In the genomic region with DNA sequence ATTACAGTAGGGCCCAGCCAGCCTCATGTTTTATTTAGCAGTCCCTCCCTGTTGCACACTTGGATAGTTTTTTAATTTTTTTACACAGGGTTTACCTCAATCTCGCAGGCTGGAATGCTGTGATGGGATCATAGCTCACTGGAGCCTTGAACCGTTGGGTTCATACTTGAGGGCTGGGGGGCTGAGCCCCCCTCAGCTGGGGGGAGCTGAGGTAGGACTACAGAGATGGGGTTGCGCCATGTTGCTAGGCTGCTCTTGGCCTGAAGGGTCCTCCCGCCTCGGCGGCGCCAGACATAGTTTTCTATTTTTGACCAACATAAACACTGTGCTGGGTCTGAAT, we compare ENCODE assay signal across 8 cellular contexts.
DNase-seq lines count a peak whose midpoint lies in the region; ATAC-seq and TF ChIP-seq lines count a peak whose summit lies in the region.
"Not testable (repeated sequence)": the region's sequence is repeated elsewhere in the genome, so short reads cannot be mapped to it uniquely, and the experiment has no call there.

No MANE protein-coding gene starts in this region.

- H2AFZ ChIP-seq in ACC112 (ENCODE audit: low read length, unreplicated experiment): peak overlapping the region; percentile 12

- H3K27ac ChIP-seq in ACC112 (ENCODE audit: low read depth, low read length): peak overlapping the region; percentile 79
- peak overlapping the region; percentile 89 for H3K27ac ChIP-seq in endodermal cell (ENCODE audit: low read depth, low read length)
- H3K27ac ChIP-seq in rectal smooth muscle tissue (ENCODE audit: low read depth, low read length): peak overlapping the region; percentile 95

- H3K4me1 ChIP-seq in ACC112 (ENCODE audit: control insufficient read depth, insufficient read depth, low read length, unreplicated experiment); endodermal cell (ENCODE audit: control insufficient read depth, insufficient read depth, low read length); rectal smooth muscle tissue (ENCODE audit: control insufficient read depth, insufficient read depth, low read length): not testable (repeated sequence)

- H3K27me3 ChIP-seq in ACC112 (ENCODE audit: insufficient read depth, low read length); endodermal cell (ENCODE audit: control insufficient read depth, insufficient read depth, low read length, poor library complexity, severe bottlenecking); kidney epithelial cell (ENCODE audit: control insufficient read depth, insufficient read depth, low read length); rectal smooth muscle tissue (ENCODE audit: control insufficient read depth, insufficient read depth, low read length): not testable (repeated sequence)

- H3K9me3 ChIP-seq in endodermal cell (ENCODE audit: control insufficient read depth, low read length): not testable (repeated sequence)

- not testable (repeated sequence) for H3K9me3 Mint-ChIP-seq in IgD-negative memory B cell; activated T-cell treated with anti-CD3 and anti-CD28 coated beads, Interleukin-2, amount 50 U/mL, for 24 hours; endodermal cell

- not testable (repeated sequence) for DNase-seq in activated T-cell treated with anti-CD3 and anti-CD28 coated beads, Interleukin-2, amount 50 U/mL, for 24 hours; endodermal cell; kidney epithelial cell (ENCODE audit: low read depth)

- WGBS in endodermal cell (ENCODE audit: insufficient coverage in 1 of 2, insufficient read length in 1 of 2), 2 experiments: 0 to 22% methylated on average over 3 to 7 of the region's 7 CpGs

- H3K27ac Mint-ChIP-seq in IgD-negative memory B cell: peak overlapping the region; percentile 97 to 100 (median 98)
- peak overlapping the region; percentile 99 for H3K27ac Mint-ChIP-seq in activated T-cell treated with anti-CD3 and anti-CD28 coated beads, Interleukin-2, amount 50 U/mL, for 24 hours
- H3K27ac Mint-ChIP-seq in endodermal cell: peak overlapping the region; percentile 99

- H3K4me3 Mint-ChIP-seq in IgD-negative memory B cell (peak overlapping the region; percentile 91 to 98 (median 95)), endodermal cell (peak overlapping the region; percentile 83)
- peak overlapping the region; percentile 90 for H3K4me3 Mint-ChIP-seq in activated T-cell treated with anti-CD3 and anti-CD28 coated beads, Interleukin-2, amount 50 U/mL, for 24 hours

- TF ChIP-seq CTCF in endodermal cell (conservative IDR thresholded peaks at IDR 0.05); kidney epithelial cell (IDR thresholded peaks at IDR 0.05; ENCODE audit: insufficient read depth, low read length, poor library complexity, severe bottlenecking): not testable (repeated sequence)

- H3K36me3 Mint-ChIP-seq in IgD-negative memory B cell; endodermal cell (ENCODE audit: low read depth): not testable (repeated sequence)
- peaks cover 14% of the 10 kb centered on the region for H3K36me3 Mint-ChIP-seq in activated T-cell treated with anti-CD3 and anti-CD28 coated beads, Interleukin-2, amount 50 U/mL, for 24 hours (ENCODE audit: low read depth)

- ATAC-seq in GM18867 (IDR thresholded peaks at IDR 0.05; ENCODE audit: unreplicated experiment) (peak; percentile 15), HG02588 (IDR thresholded peaks at IDR 0.05; ENCODE audit: unreplicated experiment) (peak; percentile 8)

- peaks cover 2 to 11% (median 6%) of the 10 kb centered on the region in 3 donors for H3K4me1 Mint-ChIP-seq in IgD-negative memory B cell
- H3K4me1 Mint-ChIP-seq in activated T-cell treated with anti-CD3 and anti-CD28 coated beads, Interleukin-2, amount 50 U/mL, for 24 hours (ENCODE audit: low read depth): peaks cover 18% of the 10 kb centered on the region
- not testable (repeated sequence) for H3K4me1 Mint-ChIP-seq in endodermal cell

- H3K36me3 ChIP-seq in ACC112 (ENCODE audit: insufficient read depth, low read length); endodermal cell (ENCODE audit: control insufficient read depth, insufficient read depth, low read length); kidney epithelial cell (ENCODE audit: control insufficient read depth, insufficient read depth, low read length); rectal smooth muscle tissue (ENCODE audit: control insufficient read depth, insufficient read depth, low read length): not testable (repeated sequence)

- H3K4me3 ChIP-seq in ACC112 (ENCODE audit: low read depth, low read length) (peak overlapping the region; percentile 76), endodermal cell (ENCODE audit: low read length) (peak overlapping the region; percentile 85), kidney epithelial cell (ENCODE audit: low read depth, low read length) (peak overlapping the region; percentile 84), rectal smooth muscle tissue (ENCODE audit: low read length) (peak overlapping the region; percentile 65)

- not testable (repeated sequence) for H3K27me3 Mint-ChIP-seq in IgD-negative memory B cell; activated T-cell treated with anti-CD3 and anti-CD28 coated beads, Interleukin-2, amount 50 U/mL, for 24 hours; endodermal cell (ENCODE audit: insufficient read depth)

- H3K9ac ChIP-seq in endodermal cell (ENCODE audit: extremely low read depth, low read length, poor library complexity, severe bottlenecking) (peak overlapping the region; percentile 78), rectal smooth muscle tissue (ENCODE audit: low read length) (peak overlapping the region; percentile 49)

- H3K79me2 ChIP-seq in ACC112 (ENCODE audit: control insufficient read depth, insufficient read depth, low read length, unreplicated experiment): not testable (repeated sequence)
